ENCODE assay signal across 11 cellular contexts in the genomic region with DNA sequence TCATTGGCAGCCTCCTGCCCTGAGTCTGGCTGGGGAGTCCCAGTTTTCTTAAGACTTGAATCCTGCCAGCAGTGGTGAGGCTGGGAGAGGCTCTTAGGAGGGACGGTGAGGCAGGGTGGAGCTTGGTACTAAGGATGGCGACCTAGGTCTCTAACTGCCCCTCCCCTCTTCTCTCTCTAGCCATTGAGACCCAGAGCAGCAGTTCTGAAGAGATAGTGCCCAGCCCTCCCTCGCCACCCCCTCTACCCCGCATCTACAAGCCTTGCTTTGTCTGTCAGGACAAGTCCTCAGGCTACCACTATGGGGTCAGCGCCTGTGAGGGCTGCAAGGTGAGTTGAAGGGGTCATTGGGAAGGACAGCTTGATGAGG. TPM values are rescaled to one million over a fixed set of nuclear protein-coding genes. Genes with fewer than 3 reads are reported as not detected.
A peak's percentile ranks its signal among the peaks of the same experiment; 100 is the strongest.
DNase-seq lines count a peak whose midpoint lies in the region; ATAC-seq and TF ChIP-seq lines count a peak whose summit lies in the region.
"Had no signal": no experiment of that assay in that cellular context is flagged by ENCODE, and none has a peak within 500 bp of the region (broad histone marks: within the 10 kb centered on the region; RNA-seq: fewer than 3 reads in every experiment).

No MANE protein-coding gene starts in this region.

- H3F3A ChIP-seq in SK-N-SH (replicated peaks; ENCODE audit: insufficient read depth): no peaks in the 10 kb centered on the region

- H3K4me3 ChIP-seq in SK-N-SH (ENCODE audit: low read depth in 2 of 2, low read length in 1 of 2) (no peak overlapping the region; a peak in 1 of 4 replicates), mammary epithelial cell (replicated peaks in 1 of 3; ENCODE audit: insufficient read depth in 1 of 3, low read depth in 2 of 3, low read length in 3 of 3) (no peak overlapping the region), mesodermal cell (ENCODE audit: extremely low read depth, insufficient read depth, low read length, poor library complexity, severe bottlenecking) (no peak overlapping the region), stomach smooth muscle (ENCODE audit: low read length in 2 of 2) (peak overlapping the region; percentile 33 to 49)

- WGBS in SK-N-SH (ENCODE audit: low lambda C conversion rate): 72% methylated on average over 4 of the region's 5 CpGs
- 22% methylated on average over 5 of the region's 5 CpGs for WGBS in mammary epithelial cell (ENCODE audit: low coverage, missing lambda C conversion rate)
- WGBS in mesodermal cell (ENCODE audit: insufficient coverage in 2 of 2), 2 experiments: 20 to 80% methylated on average over 1 of the region's 5 CpGs

- peaks cover 29 to 31% of the 10 kb centered on the region in 2 experiments for H3K36me3 ChIP-seq in SK-N-SH (replicated peaks in 1 of 2; ENCODE audit: control insufficient read depth in 1 of 2, insufficient read depth in 2 of 2, low read length in 1 of 2)
- H3K36me3 ChIP-seq in mammary epithelial cell (ENCODE audit: insufficient read depth, low read length): peaks cover 7% of the 10 kb centered on the region
- H3K36me3 ChIP-seq in mesodermal cell (ENCODE audit: control insufficient read depth, insufficient read depth, low read length): peaks cover 35% of the 10 kb centered on the region
- peaks cover 16 to 24% of the 10 kb centered on the region in 2 donors for H3K36me3 ChIP-seq in stomach smooth muscle (ENCODE audit: control insufficient read depth in 2 of 2, insufficient read depth in 2 of 2, low read length in 2 of 2)

- H3K79me2 ChIP-seq in SK-N-SH (ENCODE audit: insufficient read depth) (peaks cover 69% of the 10 kb centered on the region), mammary epithelial cell (ENCODE audit: insufficient read depth, low read length) (peaks cover 56% of the 10 kb centered on the region)

- dilution Hi-C loops in mammary epithelial cell (cut with HindIII; ENCODE audit: low sequenced_read_pairs): no loop called here

- no peak for TF ChIP-seq EP300 in SK-N-SH (IDR thresholded peaks at IDR 0.05; ENCODE audit: borderline replicate concordance in 1 of 2, low read depth in 1 of 2, low read length in 1 of 2)

- ATAC-seq in SK-N-SH treated with all-trans-retinoic acid at 6 μM for 48 hours (no peak), HG03460 (IDR thresholded peaks at IDR 0.05; ENCODE audit: unreplicated experiment) (no peak)
- ATAC-seq: foreskin keratinocyte had no signal

- H3K27ac ChIP-seq in SK-N-SH (ENCODE audit: low read depth in 2 of 2, low read length in 1 of 2) (peak overlapping the region in 1 of 2 experiments; percentile 99; a peak in 2 of 4 replicates), mammary epithelial cell (ENCODE audit: insufficient read depth, low read depth, low read length) (peak overlapping the region; percentile 76), mesodermal cell (ENCODE audit: low read depth, low read length, severe bottlenecking) (peak overlapping the region; percentile 71), stomach smooth muscle (ENCODE audit: low read length) (peak overlapping the region; percentile 71)
- H3K27ac ChIP-seq: foreskin keratinocyte had no signal

- no peak for TF ChIP-seq RAD21 in SK-N-SH (IDR thresholded peaks at IDR 0.05; ENCODE audit: low read length)

- H2AFZ ChIP-seq in SK-N-SH (ENCODE audit: low read depth) (no peak overlapping the region), mammary epithelial cell (ENCODE audit: low read depth, low read length) (no peak overlapping the region)

- H3K27me3 ChIP-seq in SK-N-SH (ENCODE audit: insufficient read depth): no peaks in the 10 kb centered on the region
- no peaks in the 10 kb centered on the region for H3K27me3 ChIP-seq in mammary epithelial cell (ENCODE audit: insufficient read depth, low read length)
- H3K27me3 ChIP-seq in stomach smooth muscle (ENCODE audit: control insufficient read depth in 1 of 2, insufficient read depth in 2 of 2, low read length in 2 of 2): no peaks in the 10 kb centered on the region
- H3K27me3 ChIP-seq: foreskin keratinocyte had no signal

- H3K9me3 ChIP-seq in SK-N-SH: no peaks in the 10 kb centered on the region
- H3K9me3 ChIP-seq in mammary epithelial cell (replicated peaks; ENCODE audit: insufficient read depth, low read length): no peaks in the 10 kb centered on the region
- H3K9me3 ChIP-seq in mesodermal cell (ENCODE audit: control insufficient read depth, low read length): no peaks in the 10 kb centered on the region
- H3K9me3 ChIP-seq in stomach smooth muscle (ENCODE audit: control insufficient read depth in 2 of 2, low read length in 2 of 2): no peaks in the 10 kb centered on the region

- BruUV-seq in mammary epithelial cell (replicated peaks; lab: Mats Ljungman, UMichigan): no TSS peak

- POLR2A ChIA-PET in SK-N-SH (lab: Yijun Ruan, JAX): interaction anchor here (1.0 to 4.7 kb wide), 4 partner anchors 17 to 70 kb away, joined by 3 to 24 read pairs (median 4); partner anchors contain the start of gene TOP2A

- DNase-seq in SK-N-SH: no peak
- DNase-seq in mammary epithelial cell: no peak
- DNase-seq in stimulated activated CD4-positive, alpha-beta T cell treated with anti-CD3 and anti-CD28 coated beads, Interleukin-2, amount 100 ng/mL, for 48 hours: no peak
- no peak for DNase-seq in NCI-H128 (lab: John Stamatoyannopoulos, UW; ENCODE audit: unreplicated experiment)
- DNase-seq: foreskin keratinocyte, OCI-M1 had no signal

- no peaks in the 10 kb centered on the region for H3K9me2 ChIP-seq in SK-N-SH

- H3K9ac ChIP-seq in SK-N-SH: no peak overlapping the region
- no peak overlapping the region for H3K9ac ChIP-seq in mammary epithelial cell (ENCODE audit: insufficient read depth, low read length)
- H3K9ac ChIP-seq in stomach smooth muscle (ENCODE audit: low read length in 2 of 2): peak overlapping the region in 1 of 2 donors; percentile 29

- TF ChIP-seq CTCF in SK-N-SH (IDR thresholded peaks at IDR 0.05) (no peak), mammary epithelial cell (conservative IDR thresholded peaks at IDR 0.05 in 1 of 2, IDR thresholded peaks at IDR 0.05 in 1 of 2; ENCODE audit: extremely low read depth in 1 of 2, insufficient read depth in 1 of 2, low read depth in 1 of 2, low read length in 2 of 2) (no peak)

- in situ Hi-C loops in mammary epithelial cell (cut with MboI; ENCODE audit: low sequenced_read_pairs in 2 of 2): loop anchor here in 1 of 2 donors (5.0 kb wide), 1 partner anchor 41 kb away; the partner anchor contains the start of gene RARA

- H3K4me1 ChIP-seq in SK-N-SH (ENCODE audit: control insufficient read depth in 1 of 2, insufficient read depth in 2 of 2, low read depth in 1 of 2, low read length in 1 of 2) (peaks cover 68 to 96% of the 10 kb centered on the region in 2 experiments), mammary epithelial cell (ENCODE audit: insufficient read depth, low read length) (peaks cover 63% of the 10 kb centered on the region), mesodermal cell (ENCODE audit: control insufficient read depth, insufficient read depth, low read length, poor library complexity, severe bottlenecking) (peaks cover 75% of the 10 kb centered on the region), stomach smooth muscle (ENCODE audit: control insufficient read depth, insufficient read depth, low read length) (peaks cover 88% of the 10 kb centered on the region)

- intact Hi-C loops in mammary epithelial cell (cut with micrococcal nuclease): no loop called here

- H4K20me1 ChIP-seq in SK-N-SH (ENCODE audit: insufficient read depth) (peaks cover 57% of the 10 kb centered on the region), mammary epithelial cell (ENCODE audit: insufficient read depth, low read length) (no peaks in the 10 kb centered on the region)

- peak overlapping the region; percentile 97; the same call in 1 of the 2 replicates for H3K4me2 ChIP-seq in SK-N-SH
- peak overlapping the region; percentile 58 for H3K4me2 ChIP-seq in mammary epithelial cell (ENCODE audit: insufficient read depth, low read depth, low read length)

- CTCF ChIA-PET in SK-N-SH (lab: Yijun Ruan, JAX): interaction anchor here (1.4 to 57.6 kb wide), 4 partner anchors 10 to 128 kb away, joined by 4 to 1706 read pairs (median 90); partner anchors contain the start of genes CDC6 and RARA
- CTCF ChIA-PET in mammary epithelial cell (lab: Charles Lee; ENCODE audit: low non-redundant PET): no interaction called here

TF ChIP-seq in SK-N-SH, 30 proteins besides CTCF, POLR2A, EP300 and RAD21 (continues in another document):
- TF ChIP-seq MAX (IDR thresholded peaks at IDR 0.05; ENCODE audit: low read depth) (no peak), GABPA (IDR thresholded peaks at IDR 0.05; ENCODE audit: low read depth) (no peak), FOXM1 (IDR thresholded peaks at IDR 0.05; ENCODE audit: low read depth) (no peak), RCOR1 (IDR thresholded peaks at IDR 0.05; ENCODE audit: low read length) (no peak), MEF2A (IDR thresholded peaks at IDR 0.05; ENCODE audit: borderline replicate concordance, low read depth) (no peak)

TF ChIP-seq in SK-N-SH treated with all-trans-retinoic acid at 6 μM for 48 hours, 23 proteins besides CTCF, POLR2A, EP300 and RAD21 (continues in another document):
- TF ChIP-seq ISL1 (CRISPR knock-in tag; IDR thresholded peaks at IDR 0.05) (no peak), RARB (CRISPR knock-in tag; IDR thresholded peaks at IDR 0.05) (no peak), TCF4 (CRISPR knock-in tag; IDR thresholded peaks at IDR 0.05; ENCODE audit: borderline replicate concordance) (no peak), ARNTL (CRISPR knock-in tag; IDR thresholded peaks at IDR 0.05; ENCODE audit: borderline replicate concordance, low read depth) (no peak)

RNA-seq across cellular contexts. Expression of gene GJD3, which starts 16.4 kb away (rescaled TPM):
- polyA plus RNA-seq in SK-N-SH (2012; rRNA removed) (not detected in 2 replicates), mammary epithelial cell (not detected)
- not detected in 2 replicates for polyA plus RNA-seq in SK-N-SH (2012; cell fraction: cytosol; rRNA removed)
- polyA plus RNA-seq in SK-N-SH (2012; cell fraction: nucleus; rRNA removed): not detected in 2 replicates
- total RNA-seq in mammary epithelial cell: under 1 TPM in 1 of 2 donors, not detected in 1; 0.67 TPM
- 0.57 TPM for polyA minus RNA-seq in mammary epithelial cell
- 0.37 TPM for polyA plus RNA-seq in mesodermal cell (2013, experiment 1 of 2)
- not detected for polyA plus RNA-seq in mesodermal cell (2013, experiment 2 of 2)
- total RNA-seq: foreskin keratinocyte, M059J had no signal
- polyA plus RNA-seq: foreskin keratinocyte had no signal

RNA-seq across cellular contexts. Expression of gene RARA, which starts 39.1 kb away (rescaled TPM):
- 8.9 and 13.3 TPM in 2 replicates for polyA plus RNA-seq in SK-N-SH (2012; rRNA removed)
- polyA plus RNA-seq in SK-N-SH (2012; cell fraction: cytosol; rRNA removed): 6.9 and 9.6 TPM in 2 replicates
- 13.2 and 15.0 TPM in 2 replicates for polyA plus RNA-seq in SK-N-SH (2012; cell fraction: nucleus; rRNA removed)
- total RNA-seq in mammary epithelial cell: 10 to 100 TPM; 12.7 to 26.6 TPM
- 6.9 TPM for polyA plus RNA-seq in mammary epithelial cell
- 18.5 TPM for polyA minus RNA-seq in mammary epithelial cell
- polyA plus RNA-seq in mesodermal cell (2013, experiment 1 of 2): 40.2 TPM
- polyA plus RNA-seq in mesodermal cell (2013, experiment 2 of 2): 31.4 TPM

Comparison
In these comparisons a context has a peak if more than half of its experiments do, and no peak if none do; other contexts are left out.
1. H3K4me3 ChIP-seq: peak in stomach smooth muscle (2 of 2); none in SK-N-SH (0 of 2), mammary epithelial cell (0 of 3) and mesodermal cell (single experiment).